Comparison of ENCODE assay signal across 12 cellular contexts in genomic region chr4:145939856-145940255, GRCh38. TPM values are rescaled to one million over a fixed set of nuclear protein-coding genes. Genes with fewer than 3 reads are reported as not detected.
DNase-seq lines count a peak whose midpoint lies in the region; ATAC-seq and TF ChIP-seq lines count a peak whose summit lies in the region.
"Had no signal": no experiment of that assay in that cellular context is flagged by ENCODE, and none has a peak within 500 bp of the region (broad histone marks: within the 10 kb centered on the region; RNA-seq: fewer than 3 reads in every experiment).

No MANE protein-coding gene starts in this region.

- no peak overlapping the region for H3K27ac ChIP-seq in IMR-90 (ENCODE audit: insufficient read depth, low read length)
- H3K27ac ChIP-seq: tibial nerve had no signal

- no peak overlapping the region for H2AK9ac ChIP-seq in IMR-90 (replicated peaks; ENCODE audit: low read depth, low read length, poor library complexity)

- peak overlapping the region; percentile 80 for H3K4me3 Mint-ChIP-seq in Calu3 (ENCODE audit: low read depth, unreplicated experiment)

- peak overlapping the region; percentile 72; the same call in 1 of the 2 replicates for H3K4ac ChIP-seq in IMR-90 (ENCODE audit: low read depth, low read length)

- H3K4me1 ChIP-seq in IMR-90 (ENCODE audit: control insufficient read depth, insufficient read depth, low read length) (peaks cover 2% of the 10 kb centered on the region; the same call in 1 of the 2 replicates), neuron (ENCODE audit: insufficient read depth, low read length) (peaks cover 21% of the 10 kb centered on the region)

- H3K14ac ChIP-seq in IMR-90 (replicated peaks; ENCODE audit: low read depth, low read length) = no peak overlapping the region; the same call in 1 of the 2 replicates

- H3K36me3 Mint-ChIP-seq in Calu3 (ENCODE audit: insufficient read depth, unreplicated experiment) = peaks cover 38% of the 10 kb centered on the region

- no peaks in the 10 kb centered on the region for H3K27me3 Mint-ChIP-seq in Calu3 (ENCODE audit: unreplicated experiment)
- H3K27me3 Mint-ChIP-seq: progenitor cell of endocrine pancreas had no signal

- H2BK120ac ChIP-seq in IMR-90 (ENCODE audit: low read depth, low read length) = peak overlapping the region; percentile 79; the same call in 1 of the 2 replicates

- H2BK15ac ChIP-seq in IMR-90 (ENCODE audit: low read depth, low read length) = peak overlapping the region; percentile 46; the same call in 1 of the 3 replicates

- peak overlapping the region in 1 of 2 experiments; percentile 50; a peak in 1 of 4 replicates for H4K8ac ChIP-seq in IMR-90 (ENCODE audit: low read depth in 2 of 2, low read length in 2 of 2)

- 0 out of 2 replicates have a peak overlapping the region, but pooled peaks have one; percentile 84 for H2BK20ac ChIP-seq in IMR-90 (ENCODE audit: low read depth, low read length)

- no peak for ATAC-seq in IMR-90 (ENCODE audit: low read depth)

- in situ Hi-C loops in IMR-90 (cut with MboI; ENCODE audit: low sequenced_read_pairs) (no loop called here), astrocyte of the spinal cord (cut with HindIII; ENCODE audit: low sequenced_read_pairs) (no loop called here)

- no peaks in the 10 kb centered on the region for H4K20me1 ChIP-seq in IMR-90 (ENCODE audit: insufficient read depth, low read length)

- H3K4me3 ChIP-seq in IMR-90 (ENCODE audit: insufficient read depth, low read depth, low read length) = no peak overlapping the region
- H3K4me3 ChIP-seq in astrocyte of the spinal cord (ENCODE audit: low read depth, low read length) = no peak overlapping the region
- H3K4me3 ChIP-seq in neuron (ENCODE audit: low read length) = peak overlapping the region; percentile 99
- H3K4me3 ChIP-seq: tibial nerve had no signal

- no peak overlapping the region for H4K5ac ChIP-seq in IMR-90 (ENCODE audit: low read depth, low read length)

- DNase-seq in Calu3 (no peak), IMR-90 (peak; percentile 75), astrocyte of the spinal cord (ENCODE audit: low read depth, low spot score) (peak; percentile 67), superior temporal gyrus (ENCODE audit: extremely low spot score) (no peak), NCI-H2171 treated with DMSO at 0.1 percent for 48 hours (lab: John Stamatoyannopoulos, UW) (no peak)
- DNase-seq in stimulated activated CD4-positive, alpha-beta T cell treated with anti-CD3 and anti-CD28 coated beads, Interleukin-1b, Interleukin-23, amount 100 ng/mL, for 48 hours = no peak
- DNase-seq: left ventricle myocardium inferior, NCI-H1105, NCI-H524 had no signal

- H3K9me3 ChIP-seq in IMR-90 (ENCODE audit: control insufficient read depth, insufficient read depth, low read length) (no peaks in the 10 kb centered on the region), neuron (ENCODE audit: low read length) (no peaks in the 10 kb centered on the region)
- H3K9me3 ChIP-seq: left ventricle myocardium inferior, tibial nerve had no signal

- H2AFZ ChIP-seq in IMR-90 (replicated peaks; ENCODE audit: low read length, poor library complexity) (no peak overlapping the region), neuron (ENCODE audit: low read depth, low read length) (peak overlapping the region; percentile 76)

- dilution Hi-C loops in IMR-90 (cut with HindIII; ENCODE audit: low sequenced_read_pairs, unreplicated experiment) = no loop called here

- H3K4me2 ChIP-seq in IMR-90 (ENCODE audit: low read depth, low read length) = peak overlapping the region; percentile 75; the same call in 1 of the 2 replicates

- BruUV-seq in Calu3 (replicated peaks; lab: Mats Ljungman, UMichigan) (no TSS peak), IMR-90 (replicated peaks; lab: Mats Ljungman, UMichigan) (no TSS peak)

- peaks cover 6% of the 10 kb centered on the region for H3K9me3 Mint-ChIP-seq in Calu3 (ENCODE audit: low read depth, unreplicated experiment)

- H2AK5ac ChIP-seq in IMR-90 (ENCODE audit: low read depth, low read length) = no peak overlapping the region

- H3K4me1 Mint-ChIP-seq in Calu3 (ENCODE audit: low read depth, unreplicated experiment) = peaks cover 20% of the 10 kb centered on the region

- TF ChIP-seq CTCF in Calu3 (IDR thresholded peaks at IDR 0.05; ENCODE audit: unreplicated experiment) = no peak
- no peak for TF ChIP-seq CTCF in IMR-90 (conservative IDR thresholded peaks at IDR 0.05; ENCODE audit: low read depth, low read length)
- no peak for TF ChIP-seq CTCF in astrocyte of the spinal cord (IDR thresholded peaks at IDR 0.05; ENCODE audit: low read depth, low read length)

- peak overlapping the region; percentile 71 for H2BK5ac ChIP-seq in IMR-90 (ENCODE audit: low read depth, low read length, poor library complexity, severe bottlenecking)

- intact Hi-C loops in Calu3 (cut with micrococcal nuclease; ENCODE audit: unreplicated experiment) = loop anchor here (5.0 to 10.0 kb wide), 3 partner anchors 92 to 235 kb away; partner anchors contain the start of gene LSM6
- intact Hi-C loops in IMR-90 (cut with micrococcal nuclease) = loop anchor here (1.0 to 10.0 kb wide), 6 partner anchors 237 to 705 kb away; partner anchors contain the start of genes C4orf51, LSM6 and MMAA

- H3K9me1 ChIP-seq in IMR-90 (ENCODE audit: insufficient read depth, low read length) = no peaks in the 10 kb centered on the region

- no peak overlapping the region for H4K91ac ChIP-seq in IMR-90 (ENCODE audit: insufficient read depth, low read depth, low read length)

- no peak overlapping the region for H3K9ac ChIP-seq in IMR-90 (ENCODE audit: low read depth, low read length)

- H3K79me1 ChIP-seq in IMR-90 (ENCODE audit: low read depth in 1 of 2, low read length in 2 of 2) = peaks cover 13 to 18% of the 10 kb centered on the region in 2 experiments; a peak in 3 of 4 replicates

- POLR2A ChIA-PET in IMR-90 (lab: Charles Lee; ENCODE audit: unreplicated experiment) = no interaction called here

- H3K36me3 ChIP-seq in IMR-90 (ENCODE audit: control insufficient read depth, insufficient read depth, low read length) (no peaks in the 10 kb centered on the region), neuron (ENCODE audit: insufficient read depth, low read length) (no peaks in the 10 kb centered on the region)
- H3K36me3 ChIP-seq: left ventricle myocardium inferior, tibial nerve had no signal

- H3K18ac ChIP-seq in IMR-90 (ENCODE audit: low read depth, low read length) = no peak overlapping the region

- peak overlapping the region; percentile 50 for H3K27ac Mint-ChIP-seq in Calu3 (ENCODE audit: unreplicated experiment)

- peak overlapping the region; percentile 72; the same call in 1 of the 2 replicates for H3K23ac ChIP-seq in IMR-90 (ENCODE audit: low read depth, low read length)

- 0 out of 2 replicates have a peak overlapping the region, but pooled peaks have one; percentile 9 for H3K56ac ChIP-seq in IMR-90 (ENCODE audit: extremely low read depth, insufficient read depth, low read length)

- TF ChIP-seq POLR2A in IMR-90 (IDR thresholded peaks at IDR 0.05; ENCODE audit: low read depth, low read length) = no peak

- TF ChIP-seq RAD21 in IMR-90 (IDR thresholded peaks at IDR 0.05; ENCODE audit: low read length) = no peak

- CTCF ChIA-PET in Calu3 (lab: Charles Lee) = interaction anchor here (1.4 kb wide), 1 partner anchor 12 kb away, joined by 3 read pairs; no protein-coding TSS in a partner anchor
- CTCF ChIA-PET in IMR-90 (lab: Yijun Ruan, JAX) = no interaction called here

- H3K27me3 ChIP-seq in IMR-90 (ENCODE audit: control insufficient read depth, insufficient read depth, low read length) = no peaks in the 10 kb centered on the region
- H3K27me3 ChIP-seq in neuron (ENCODE audit: insufficient read depth, low read length) = no peaks in the 10 kb centered on the region
- H3K27me3 ChIP-seq: tibial nerve had no signal

TF ChIP-seq in IMR-90, 13 proteins besides CTCF, POLR2A, EP300 and RAD21:
- TF ChIP-seq MAZ (IDR thresholded peaks at IDR 0.05; ENCODE audit: borderline replicate concordance, low read depth, low read length) = no peak
- TF ChIP-seq MAFK (IDR thresholded peaks at IDR 0.05; ENCODE audit: low read depth, low read length) = peak; percentile 46
- no peak for TF ChIP-seq RFX5 (IDR thresholded peaks at IDR 0.05; ENCODE audit: low read depth, low read length)
- TF ChIP-seq ELK1 (IDR thresholded peaks at IDR 0.05; ENCODE audit: borderline replicate concordance, low read depth, low read length) = no peak
- no peak for TF ChIP-seq RCOR1 (IDR thresholded peaks at IDR 0.05; ENCODE audit: insufficient replicate concordance, low read length)
- TF ChIP-seq CEBPB (IDR thresholded peaks at IDR 0.05; ENCODE audit: low read depth, low read length) = no peak
- peak; percentile 79; the same call in 1 of the 2 replicates for TF ChIP-seq FOS (IDR thresholded peaks at IDR 0.05; ENCODE audit: low read depth, low read length)

RNA-seq across cellular contexts. Expression of gene ZNF827, which starts 1.2 kb away (rescaled TPM):
- 23.8 and 26.2 TPM in 2 replicates for total RNA-seq in Calu3 (2022)
- total RNA-seq in IMR-90 (2012; rRNA removed) = 6.6 and 6.7 TPM in 2 replicates
- 31.7 and 37.5 TPM in 2 replicates for polyA plus RNA-seq in IMR-90 (2012; rRNA removed)
- polyA plus RNA-seq in IMR-90 (2012; cell fraction: cytosol; rRNA removed) = 13.3 and 21.6 TPM in 2 replicates
- 73.5 and 158 TPM in 2 replicates for polyA plus RNA-seq in IMR-90 (2012; cell fraction: nucleus; rRNA removed; ENCODE audit: low replicate concordance)

Comparison
In these comparisons a context has a peak if more than half of its experiments do, and no peak if none do; other contexts are left out.
1. DNase-seq: peak in IMR-90 (single experiment) and astrocyte of the spinal cord (single experiment); none in Calu3 (single experiment), superior temporal gyrus (single experiment), stimulated activated CD4-positive, alpha-beta T cell treated with anti-CD3 and anti-CD28 coated beads, Interleukin-1b, Interleukin-23, amount 100 ng/mL, for 48 hours (single experiment) and NCI-H2171 treated with DMSO at 0.1 percent for 48 hours (single experiment).